ENCODE assay signal across 1 cellular context in genomic region chr6:21831531-21832291, GRCh38.
TF ChIP-seq lines count a peak whose summit lies in the region.

No MANE protein-coding gene starts in this region.

TF ChIP-seq in GM23338, 12 proteins besides CTCF, POLR2A, EP300 and RAD21 (continued from another document):
- TF ChIP-seq NANOG (IDR thresholded peaks at IDR 0.05; ENCODE audit: borderline replicate concordance), result no peak
- no peak for TF ChIP-seq JUNB (IDR thresholded peaks at IDR 0.05; ENCODE audit: unreplicated experiment)
